9 cellular contexts compared by ENCODE assay signal in the genomic region with DNA sequence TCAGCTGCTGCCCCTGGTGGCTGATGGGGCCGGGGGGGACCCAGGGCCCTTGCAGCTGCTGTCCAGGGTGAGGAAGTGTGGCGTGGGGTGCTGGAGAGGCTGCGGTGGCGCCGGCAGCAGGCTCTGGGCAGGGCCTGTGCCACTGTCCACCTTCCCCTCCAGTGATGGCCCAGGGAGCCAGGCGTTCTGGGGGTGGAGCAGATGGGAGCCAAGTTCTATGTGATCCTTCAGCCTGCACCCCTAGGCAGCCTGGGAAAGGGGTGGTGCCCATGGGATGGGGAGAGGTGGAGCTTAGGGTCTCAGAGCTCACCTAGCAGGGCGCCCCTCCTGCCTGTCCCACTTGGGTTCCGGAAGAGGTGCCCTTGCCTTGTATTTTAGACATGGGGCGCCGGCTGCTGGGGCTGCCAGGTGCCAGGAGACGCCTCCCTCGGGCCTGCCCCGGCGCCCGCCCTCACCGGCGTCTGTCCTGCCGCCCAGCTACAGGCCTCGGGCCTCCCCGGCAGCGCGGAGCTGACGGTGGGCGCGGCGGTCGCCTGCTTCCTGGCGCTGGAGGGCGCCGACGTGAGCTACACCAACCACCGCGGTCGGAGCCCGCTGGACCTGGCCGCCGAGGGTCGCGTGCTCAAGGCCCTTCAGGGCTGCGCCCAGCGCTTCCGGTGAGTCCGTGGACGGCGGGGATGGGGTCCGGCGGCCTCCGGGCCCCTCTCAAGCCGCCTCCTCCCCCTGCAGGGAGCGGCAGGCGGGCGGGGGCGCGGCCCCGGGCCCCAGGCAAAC. TPM values are rescaled to one million over a fixed set of nuclear protein-coding genes. Genes with fewer than 3 reads are reported as not detected.
DNase-seq lines count a peak whose midpoint lies in the region; ATAC-seq and TF ChIP-seq lines count a peak whose summit lies in the region.
"Had no signal": no experiment of that assay in that cellular context is flagged by ENCODE, and none has a peak within 500 bp of the region (broad histone marks: within the 10 kb centered on the region; RNA-seq: fewer than 3 reads in every experiment).

No MANE protein-coding gene starts in this region.

- H4K20me1 ChIP-seq in BLaER1: peaks cover 18% of the 10 kb centered on the region

- no peak overlapping the region for H3K27ac Mint-ChIP-seq in activated naive CD4-positive, alpha-beta T cell treated with anti-CD3 and anti-CD28 coated beads, Interleukin-2, amount 50 U/mL, for 72 hours
- H3K27ac Mint-ChIP-seq in naive thymus-derived CD8-positive, alpha-beta T cell: peak overlapping the region in 5 of 10 donors; percentile 17 to 88 (median 80)

- intact Hi-C loops in esophagus muscularis mucosa (cut with DNase I): no loop called here

- peaks cover 20% of the 10 kb centered on the region for H3K27me3 ChIP-seq in BLaER1
- peaks cover 10 to 44% (median 22%) of the 10 kb centered on the region in 4 donors for H3K27me3 ChIP-seq in esophagus muscularis mucosa

- H3K4me1 ChIP-seq in BLaER1: peaks cover 37% of the 10 kb centered on the region
- peaks cover 14 to 26% (median 25%) of the 10 kb centered on the region in 4 donors for H3K4me1 ChIP-seq in esophagus muscularis mucosa

- peak; percentile 43 for DNase-seq in NCI-H2171 (lab: John Stamatoyannopoulos, UW)
- no peak for DNase-seq in activated naive CD4-positive, alpha-beta T cell treated with anti-CD3 and anti-CD28 coated beads, Interleukin-2, amount 50 U/mL, for 72 hours (ENCODE audit: low spot score in 2 of 2)
- DNase-seq in naive thymus-derived CD8-positive, alpha-beta T cell: peak in 8 of 10 donors; percentile 29 to 70 (median 48)
- DNase-seq in cerebellar nuclear complex (lab: John Stamatoyannopoulos, UW): no peak
- DNase-seq in kidney tubule cell (ENCODE audit: low spot score): no peak
- DNase-seq in esophagus muscularis mucosa (ENCODE audit: extremely low spot score): no peak
- no peak for DNase-seq in medulla oblongata (ENCODE audit: extremely low spot score)

- H3K27me3 Mint-ChIP-seq in naive thymus-derived CD8-positive, alpha-beta T cell: peaks cover 0 to 4% (median 0%) of the 10 kb centered on the region in 5 donors

- WGBS in esophagus muscularis mucosa: 72% methylated on average over 25 of the region's 55 CpGs

- peaks cover 0 to 5% of the 10 kb centered on the region in 2 donors for H3K36me3 Mint-ChIP-seq in activated naive CD4-positive, alpha-beta T cell treated with anti-CD3 and anti-CD28 coated beads, Interleukin-2, amount 50 U/mL, for 72 hours
- no peaks in the 10 kb centered on the region for H3K36me3 Mint-ChIP-seq in naive thymus-derived CD8-positive, alpha-beta T cell

- peak overlapping the region; percentile 98 for H3K4me2 ChIP-seq in BLaER1

- H3K4me3 ChIP-seq in BLaER1 (peak overlapping the region; percentile 76), esophagus muscularis mucosa (no peak overlapping the region)
- H3K4me3 ChIP-seq: SK-N-MC had no signal

- H3K9ac ChIP-seq in BLaER1: peak overlapping the region; percentile 84

- no peak for TF ChIP-seq CTCF in esophagus muscularis mucosa (IDR thresholded peaks at IDR 0.05)

- H3K4me1 Mint-ChIP-seq in naive thymus-derived CD8-positive, alpha-beta T cell: peaks cover 5 to 14% (median 8%) of the 10 kb centered on the region in 4 donors

- H3K9me3 ChIP-seq in BLaER1 (no peaks in the 10 kb centered on the region), esophagus muscularis mucosa (no peaks in the 10 kb centered on the region)

- H3K36me3 ChIP-seq in BLaER1 (peaks cover 10% of the 10 kb centered on the region; the same call in 1 of the 2 replicates), esophagus muscularis mucosa (peaks cover 14 to 58% (median 40%) of the 10 kb centered on the region in 4 donors)

- ATAC-seq in activated naive CD4-positive, alpha-beta T cell treated with anti-CD3 and anti-CD28 coated beads, Interleukin-2, amount 50 U/mL, for 72 hours: peak; percentile 7 to 28
- ATAC-seq in naive thymus-derived CD8-positive, alpha-beta T cell: peak; percentile 3 to 16

- no peaks in the 10 kb centered on the region for H3K9me3 Mint-ChIP-seq in activated naive CD4-positive, alpha-beta T cell treated with anti-CD3 and anti-CD28 coated beads, Interleukin-2, amount 50 U/mL, for 72 hours
- H3K9me3 Mint-ChIP-seq in naive thymus-derived CD8-positive, alpha-beta T cell: peaks cover 0 to 1% (median 0%) of the 10 kb centered on the region in 9 donors

- POLR2A ChIA-PET in naive thymus-derived CD8-positive, alpha-beta T cell (lab: Charles Lee): interaction anchor here (0.6 to 8.4 kb wide), 14 partner anchors 12 to 221 kb away, joined by 3 to 246 read pairs (median 4); a partner anchor contains a TSS

- H3K27ac ChIP-seq in BLaER1 (peak overlapping the region; percentile 93), esophagus muscularis mucosa (replicated peaks in 1 of 4) (no peak overlapping the region)
- H3K27ac ChIP-seq: SK-N-MC had no signal

- TF ChIP-seq EP300 in esophagus muscularis mucosa (IDR thresholded peaks at IDR 0.05): no peak

- peak overlapping the region in 7 of 10 donors; percentile 23 to 85 (median 54) for H3K4me3 Mint-ChIP-seq in naive thymus-derived CD8-positive, alpha-beta T cell

- no peak for TF ChIP-seq POLR2A in esophagus muscularis mucosa (IDR thresholded peaks at IDR 0.05; ENCODE audit: low read depth)

RNA-seq across cellular contexts. Expression of a gene that starts 3.1 kb away (rescaled TPM):
- total RNA-seq in activated naive CD4-positive, alpha-beta T cell treated with anti-CD3 and anti-CD28 coated beads, Interleukin-2, amount 50 U/mL, for 72 hours: 1 to 10 TPM; 1.6 to 2.7 TPM
- total RNA-seq in naive thymus-derived CD8-positive, alpha-beta T cell: 1 to 10 TPM; 3.6 to 6.1 TPM
- 1 to 10 TPM in 2 of 3 donors, not detected in 1; 1.1 to 2.4 TPM for polyA plus RNA-seq in naive thymus-derived CD8-positive, alpha-beta T cell
- 10 to 100 TPM in 3 of 4 donors, 1 to 10 TPM in 1; 3.2 to 19.5 (median 14.0) TPM for total RNA-seq in esophagus muscularis mucosa

RNA-seq across cellular contexts. Expression of a gene that starts 13.5 kb away (rescaled TPM):
- 10 to 100 TPM; 36.7 to 49.8 TPM for total RNA-seq in activated naive CD4-positive, alpha-beta T cell treated with anti-CD3 and anti-CD28 coated beads, Interleukin-2, amount 50 U/mL, for 72 hours
- 100 to 1,000 TPM; 109 to 122 TPM for total RNA-seq in naive thymus-derived CD8-positive, alpha-beta T cell
- 10 to 100 TPM; 23.6 to 31.1 (median 27.2) TPM for polyA plus RNA-seq in naive thymus-derived CD8-positive, alpha-beta T cell
- total RNA-seq in esophagus muscularis mucosa: 10 to 100 TPM; 33.6 to 99.9 (median 74.6) TPM

RNA-seq across cellular contexts. Expression of a gene that starts 28.9 kb away (rescaled TPM):
- total RNA-seq in activated naive CD4-positive, alpha-beta T cell treated with anti-CD3 and anti-CD28 coated beads, Interleukin-2, amount 50 U/mL, for 72 hours: 1 to 10 TPM in 1 of 2 donors, under 1 TPM in 1; 0.18 to 2.9 TPM
- total RNA-seq in naive thymus-derived CD8-positive, alpha-beta T cell: 1 to 10 TPM; 3.7 to 3.8 TPM
- 1 to 10 TPM in 1 of 3 donors, under 1 TPM in 2; 0.75 to 2.4 (median 0.89) TPM for polyA plus RNA-seq in naive thymus-derived CD8-positive, alpha-beta T cell
- total RNA-seq in esophagus muscularis mucosa: 1 to 10 TPM in 1 of 4 donors, under 1 TPM in 2, not detected in 1; 0.50 to 1.9 (median 0.84) TPM

RNA-seq across cellular contexts. Expression of a gene that starts 30.0 kb away (rescaled TPM):
- total RNA-seq in activated naive CD4-positive, alpha-beta T cell treated with anti-CD3 and anti-CD28 coated beads, Interleukin-2, amount 50 U/mL, for 72 hours: 10 to 100 TPM; 32.7 to 41.0 TPM
- total RNA-seq in naive thymus-derived CD8-positive, alpha-beta T cell: 10 to 100 TPM; 43.6 to 44.3 TPM
- 10 to 100 TPM; 11.8 to 19.7 (median 12.7) TPM for polyA plus RNA-seq in naive thymus-derived CD8-positive, alpha-beta T cell
- total RNA-seq in esophagus muscularis mucosa: 10 to 100 TPM; 27.2 to 68.9 (median 33.0) TPM

RNA-seq across cellular contexts. Expression of a gene that starts 54.2 kb away (rescaled TPM):
- total RNA-seq in activated naive CD4-positive, alpha-beta T cell treated with anti-CD3 and anti-CD28 coated beads, Interleukin-2, amount 50 U/mL, for 72 hours: 100 to 1,000 TPM in 1 of 2 donors, 10 to 100 TPM in 1; 82.9 to 121 TPM
- total RNA-seq in naive thymus-derived CD8-positive, alpha-beta T cell: 100 to 1,000 TPM; 158 to 162 TPM
- 100 to 1,000 TPM; 219 to 290 (median 248) TPM for polyA plus RNA-seq in naive thymus-derived CD8-positive, alpha-beta T cell
- total RNA-seq in esophagus muscularis mucosa: 100 to 1,000 TPM in 2 of 4 donors, 10 to 100 TPM in 2; 78.7 to 134 (median 112) TPM

Comparison
In these comparisons a context has a peak if more than half of its experiments do, and no peak if none do; other contexts are left out.
1. DNase-seq: peak in NCI-H2171 (single experiment) and naive thymus-derived CD8-positive, alpha-beta T cell (8 of 10); none in activated naive CD4-positive, alpha-beta T cell treated with anti-CD3 and anti-CD28 coated beads, Interleukin-2, amount 50 U/mL, for 72 hours (0 of 2), cerebellar nuclear complex (0 of 2), kidney tubule cell (single experiment), esophagus muscularis mucosa (single experiment) and medulla oblongata (single experiment).